9 cellular contexts compared by ENCODE assay signal in the genomic region with DNA sequence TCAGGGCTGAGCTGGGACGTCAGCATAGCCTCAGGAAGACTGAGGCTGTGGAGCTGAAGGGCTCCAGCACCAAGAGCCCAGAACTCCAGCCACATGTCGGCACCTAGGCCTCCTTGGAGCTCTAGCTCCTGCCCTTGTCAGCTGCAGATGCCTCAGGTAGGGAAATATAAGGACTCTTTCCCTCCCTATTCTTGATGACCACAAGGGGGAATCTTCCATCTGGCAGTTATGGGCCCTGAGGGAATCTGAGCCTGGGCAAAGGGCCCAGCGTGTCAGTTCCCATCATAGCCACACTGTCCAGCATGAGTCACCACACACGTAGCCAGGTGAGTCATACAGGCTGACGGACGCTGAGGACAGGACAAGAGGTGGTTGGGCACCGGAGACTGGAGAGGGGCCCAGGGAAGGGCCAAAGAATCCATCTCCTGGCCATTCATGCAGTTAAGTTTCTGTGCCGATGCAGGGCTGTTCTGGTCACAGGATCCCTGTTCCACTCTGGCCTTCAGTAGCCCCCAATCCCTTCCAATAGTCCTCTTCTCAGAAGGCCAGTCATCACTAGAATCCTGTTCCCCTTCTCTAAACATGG. TPM values are rescaled to one million over a fixed set of nuclear protein-coding genes. Genes with fewer than 3 reads are reported as not detected.
DNase-seq lines count a peak whose midpoint lies in the region; ATAC-seq, FAIRE-seq and TF ChIP-seq lines count a peak whose summit lies in the region.
"Had no signal": no experiment of that assay in that cellular context is flagged by ENCODE, and none has a peak within 500 bp of the region (broad histone marks: within the 10 kb centered on the region; RNA-seq: fewer than 3 reads in every experiment).

No MANE protein-coding gene starts in this region.

- POLR2A ChIA-PET in GM12878 (lab: Charles Lee), result no interaction called here

- in situ Hi-C loops in GM12878 (cut with MboI), result no loop called here

- RAD21 ChIA-PET in GM12878 (lab: Charles Lee; ENCODE audit: unreplicated experiment), result interaction anchor here (1.5 kb wide), 1 partner anchor 18 kb away, joined by 6 read pairs; no protein-coding TSS in a partner anchor

- H3K79me2 ChIP-seq in GM12878 (ENCODE audit: control insufficient read depth, insufficient read depth, low read length), result peaks cover 27% of the 10 kb centered on the region
- peaks cover 10% of the 10 kb centered on the region for H3K79me2 ChIP-seq in keratinocyte (ENCODE audit: control insufficient read depth, insufficient read depth, low read length)

- H4K20me1 ChIP-seq in GM12878 (ENCODE audit: control insufficient read depth, insufficient read depth) (no peaks in the 10 kb centered on the region), keratinocyte (ENCODE audit: control insufficient read depth, extremely low read depth, insufficient read depth, low read length) (peaks cover 9% of the 10 kb centered on the region)

- 77% methylated on average over 8 of the region's 8 CpGs for WGBS in GM12878 (ENCODE audit: insufficient coverage, insufficient replicate concordance, low lambda C conversion rate, missing lambda C conversion rate)

- FAIRE-seq in GM12878 (lab: Jason Lieb, UNC) (no peak), keratinocyte (lab: Jason Lieb, UNC) (peak; percentile 26), urothelium cell line (lab: Jason Lieb, UNC) (peak; percentile 63)

- intact Hi-C loops in GM12878 (cut with micrococcal nuclease; ENCODE audit: unreplicated experiment), result no loop called here

- no TSS peak for BruUV-seq in GM12878 (replicated peaks; lab: Mats Ljungman, UMichigan)

- peak; percentile 60 for TF ChIP-seq CTCF in LNCaP clone FGC (IDR thresholded peaks at IDR 0.05; ENCODE audit: control insufficient read depth, extremely low read depth, insufficient read depth)
- TF ChIP-seq CTCF in GM12878 (IDR thresholded peaks at IDR 0.05 in 2 of 3, conservative IDR thresholded peaks at IDR 0.05 in 1 of 3; ENCODE audit: control insufficient read depth in 2 of 3, extremely low read depth in 1 of 3, insufficient read depth in 1 of 3, low read depth in 3 of 3, low read length in 3 of 3), result 0 out of 6 replicates have a peak, but pooled peaks of 1 of the 3 experiments have one; percentile 3
- peak; percentile 53 to 69 (median 56) for TF ChIP-seq CTCF in keratinocyte (optimal IDR thresholded peaks at IDR 0.05 in 1 of 3, IDR thresholded peaks at IDR 0.05 in 1 of 3, conservative IDR thresholded peaks at IDR 0.05 in 1 of 3; ENCODE audit: extremely low read depth in 1 of 3, insufficient read depth in 2 of 3, low read length in 3 of 3)

- H3K27ac ChIP-seq in GM12878 (ENCODE audit: control insufficient read depth, insufficient read depth), result no peak overlapping the region
- peak overlapping the region; percentile 91 for H3K27ac ChIP-seq in keratinocyte (ENCODE audit: control insufficient read depth, insufficient read depth, low read length)
- H3K27ac ChIP-seq: SK-N-MC had no signal

- CTCF ChIA-PET in GM12878 (lab: Yijun Ruan, JAX), result interaction anchor here (1.3 to 5.7 kb wide), 2 partner anchors 18 to 28 kb away, joined by 4 to 49 read pairs; no protein-coding TSS in a partner anchor

- H3K4me2 ChIP-seq in GM12878 (ENCODE audit: control insufficient read depth, insufficient read depth) (peak overlapping the region; percentile 95), keratinocyte (ENCODE audit: control insufficient read depth, extremely low read depth, insufficient read depth, low read depth, low read length) (peak overlapping the region; percentile 88)

- TF ChIP-seq POLR2A in GM12878 (IDR thresholded peaks at IDR 0.05; ENCODE audit: low read depth, low read length), result 0 out of 2 replicates have a peak, but pooled peaks have one; percentile 28

- TF ChIP-seq RAD21 in GM12878 (IDR thresholded peaks at IDR 0.05; ENCODE audit: insufficient read depth, low read depth, low read length), result no peak

- H3K9me1 ChIP-seq in keratinocyte (ENCODE audit: control insufficient read depth, extremely low read depth, insufficient read depth, low read length), result no peaks in the 10 kb centered on the region

- no peaks in the 10 kb centered on the region for H3K27me3 ChIP-seq in GM12878 (replicated peaks in 1 of 2; ENCODE audit: control insufficient read depth in 2 of 2, insufficient read depth in 2 of 2, low read length in 1 of 2)
- no peaks in the 10 kb centered on the region for H3K27me3 ChIP-seq in keratinocyte (ENCODE audit: control insufficient read depth, extremely low read depth, insufficient read depth, low read length)

- H3K9me3 ChIP-seq in GM12878 (replicated peaks; ENCODE audit: control insufficient read depth, insufficient read depth, low read length) (no peaks in the 10 kb centered on the region), keratinocyte (ENCODE audit: control insufficient read depth, low read depth, low read length) (no peaks in the 10 kb centered on the region)

- SMC1A ChIA-PET in GM12878 (lab: Charles Lee; ENCODE audit: uncharacterized antibody, unreplicated experiment), result interaction anchor here (1.0 to 3.1 kb wide), 2 partner anchors 18 to 110 kb away, joined by 3 to 17 read pairs; no protein-coding TSS in a partner anchor

- H3K4me1 ChIP-seq in GM12878 (ENCODE audit: control insufficient read depth, insufficient read depth, low read length) (peaks cover 6% of the 10 kb centered on the region), keratinocyte (ENCODE audit: control insufficient read depth, extremely low read depth, insufficient read depth, low read length) (peaks cover 27% of the 10 kb centered on the region)

- dilution Hi-C loops in keratinocyte (cut with MboI; ENCODE audit: extremely low pct_ligation_motif_present, low sequenced_read_pairs), result no loop called here

- H3K4me3 ChIP-seq in LNCaP clone FGC (ENCODE audit: low read depth, low read length), result peak overlapping the region; percentile 90
- no peak overlapping the region for H3K4me3 ChIP-seq in GM12878
- H3K4me3 ChIP-seq in keratinocyte (ENCODE audit: control insufficient read depth in 2 of 3, extremely low read depth in 1 of 3, insufficient read depth in 2 of 3, low read depth in 1 of 3, low read length in 3 of 3), result peak overlapping the region in 2 of 3 experiments; percentile 34 to 79

- TF ChIP-seq EP300 in GM12878 (IDR thresholded peaks at IDR 0.05; ENCODE audit: borderline replicate concordance in 1 of 2, control insufficient read depth in 1 of 2, low read depth in 2 of 2, low read length in 2 of 2), result no peak

- H2AFZ ChIP-seq in GM12878 (ENCODE audit: control insufficient read depth, low read depth, low read length), result no peak overlapping the region
- no peak overlapping the region for H2AFZ ChIP-seq in keratinocyte (ENCODE audit: control insufficient read depth, low read length)

- H3K36me3 ChIP-seq in GM12878 (ENCODE audit: control insufficient read depth in 2 of 2, insufficient read depth in 2 of 2, low read length in 1 of 2), result peaks cover 0 to 3% of the 10 kb centered on the region in 2 experiments; a peak in 2 of 4 replicates
- H3K36me3 ChIP-seq in keratinocyte (ENCODE audit: control insufficient read depth in 2 of 2, extremely low read depth in 1 of 2, insufficient read depth in 2 of 2, low read length in 2 of 2), result peaks cover 4 to 12% of the 10 kb centered on the region in 2 experiments

- DNase-seq in DMS 273 (lab: John Stamatoyannopoulos, UW; ENCODE audit: unreplicated experiment), result peak; percentile 89
- DNase-seq in LNCaP clone FGC (ENCODE audit: low read depth), result peak; percentile 96
- no peak for DNase-seq in GM12878 (ENCODE audit: low read depth, low spot score)
- peak; percentile 94 for DNase-seq in keratinocyte (ENCODE audit: low read depth, low spot score)
- peak; percentile 97 for DNase-seq in urothelium cell line (ENCODE audit: low spot score)
- DNase-seq in activated CD8-positive, alpha-beta memory T cell treated with anti-CD3 and anti-CD28 coated beads for 24 hours, result no peak
- DNase-seq in stimulated activated CD4-positive, alpha-beta T cell treated with anti-CD3 and anti-CD28 coated beads, Interleukin-4, amount 100 ng/mL, for 4 hours, result no peak

- no peak for ATAC-seq in GM12878
- no peak for ATAC-seq in GM18907 (IDR thresholded peaks at IDR 0.05; ENCODE audit: unreplicated experiment)

- H3K9ac ChIP-seq in GM12878 (ENCODE audit: control insufficient read depth, insufficient read depth, low read length) (no peak overlapping the region), keratinocyte (ENCODE audit: control insufficient read depth, extremely low read depth, insufficient read depth, low read length) (peak overlapping the region; percentile 2)

RNA-seq across cellular contexts. Expression of gene MPV17, which starts 1.8 kb away (rescaled TPM):
- 247 and 260 TPM in 2 replicates for total RNA-seq in GM12878 (2013; cell fraction: nucleolus; rRNA removed)
- total RNA-seq in GM12878 (2014; rRNA removed) (95.3 and 98.9 TPM in 2 replicates), GM12878 (2014; rRNA removed; fragmentation: Illumina TruSeq; extraction: Trizol) (73.0 and 75.3 TPM in 2 replicates), GM12878 (2021) (63.3 and 63.4 TPM in 2 replicates)
- polyA plus RNA-seq in GM12878 (2011; ENCODE audit: low read depth), result 77.6 TPM
- polyA plus RNA-seq in GM12878 (2011; rRNA removed) (103 and 126 TPM in 2 replicates), GM12878 (2014; fragmentation: Illumina TruSeq; extraction: Trizol) (116 and 123 TPM in 2 replicates), GM12878 (2014; fragmentation: Nextera tagmentation; extraction: Ambion mirVana) (10 to 100 TPM; 67.6 to 69.8 TPM), GM12878 (2014; rRNA removed) (77.3 and 82.7 TPM in 2 replicates), GM12878 (2016; fragmentation: Nextera tagmentation; extraction: Ambion mirVana) (100 to 1,000 TPM; 116 to 143 TPM), keratinocyte (117 to 162 TPM (median 125 TPM) in 3 replicates)
- polyA plus RNA-seq in GM12878 (2011; cell fraction: cytosol; rRNA removed), result 138 and 196 TPM in 2 replicates
- polyA plus RNA-seq in GM12878 (2011; cell fraction: nucleus; rRNA removed), result 165 and 207 TPM in 2 replicates
- 96.3 and 105 TPM in 2 replicates for polyA plus RNA-seq in GM12878 (2012)
- polyA minus RNA-seq in GM12878 (2011; rRNA and poly(A)+ RNA removed), result 121 and 122 TPM in 2 replicates
- polyA minus RNA-seq in GM12878 (2011; cell fraction: cytosol; rRNA and poly(A)+ RNA removed), result 24.7 and 44.6 TPM in 2 replicates
- 45.1 and 67.0 TPM in 2 replicates for polyA minus RNA-seq in GM12878 (2011; cell fraction: nucleus; rRNA and poly(A)+ RNA removed)
- polyA plus RNA-seq in keratinocyte (2011; ENCODE audit: low read depth), result 13.0 TPM
- polyA plus RNA-seq in keratinocyte (2011; cell fraction: cytosol; rRNA removed), result 137 and 188 TPM in 2 replicates
- 151 and 163 TPM in 2 replicates for polyA plus RNA-seq in keratinocyte (2011; cell fraction: nucleus; rRNA removed)
- polyA plus RNA-seq in keratinocyte (2012; ENCODE audit: low replicate concordance), result 82.7 and 85.9 TPM in 2 replicates
- polyA minus RNA-seq in keratinocyte, result 102 to 189 TPM (median 142 TPM) in 3 replicates
- polyA minus RNA-seq in keratinocyte (2011; cell fraction: cytosol; rRNA and poly(A)+ RNA removed), result 69.3 TPM
- polyA minus RNA-seq in keratinocyte (2011; cell fraction: nucleus; rRNA and poly(A)+ RNA removed), result 33.1 and 51.6 TPM in 2 replicates

RNA-seq across cellular contexts. Expression of gene UCN, which starts 12.8 kb away (rescaled TPM):
- 2.3 and 3.1 TPM in 2 replicates for total RNA-seq in GM12878 (2013; cell fraction: nucleolus; rRNA removed)
- total RNA-seq in GM12878 (2014; rRNA removed) (1.6 and 2.2 TPM in 2 replicates), GM12878 (2014; rRNA removed; fragmentation: Illumina TruSeq; extraction: Trizol) (0.45 TPM in 1 of 2 replicates, not detected in the other), GM12878 (2021) (1.1 and 2.0 TPM in 2 replicates)
- 0.50 TPM for polyA plus RNA-seq in GM12878 (2011; ENCODE audit: low read depth)
- polyA plus RNA-seq in GM12878 (2011; rRNA removed) (0.43 TPM in 1 of 2 replicates, not detected in the other), GM12878 (2014; fragmentation: Illumina TruSeq; extraction: Trizol) (not detected in 2 replicates), GM12878 (2014; fragmentation: Nextera tagmentation; extraction: Ambion mirVana) (under 1 TPM; 0.10 to 0.26 TPM), GM12878 (2014; rRNA removed) (2.6 and 2.8 TPM in 2 replicates), GM12878 (2016; fragmentation: Nextera tagmentation; extraction: Ambion mirVana) (1 to 10 TPM; 2.7 to 3.8 TPM), keratinocyte (0.08 to 0.59 TPM (median 0.10 TPM) in 3 replicates)
- polyA plus RNA-seq in GM12878 (2011; cell fraction: cytosol; rRNA removed), result 0.51 and 1.1 TPM in 2 replicates
- 4.3 and 4.4 TPM in 2 replicates for polyA plus RNA-seq in GM12878 (2011; cell fraction: nucleus; rRNA removed)
- polyA plus RNA-seq in GM12878 (2012), result 1.8 and 2.1 TPM in 2 replicates
- 0.77 TPM in 1 of 2 replicates, not detected in the other for polyA minus RNA-seq in GM12878 (2011; rRNA and poly(A)+ RNA removed)
- polyA minus RNA-seq in GM12878 (2011; cell fraction: cytosol; rRNA and poly(A)+ RNA removed), result not detected in 2 replicates
- polyA minus RNA-seq in GM12878 (2011; cell fraction: nucleus; rRNA and poly(A)+ RNA removed), result 0.77 TPM in 1 of 2 replicates, not detected in the other
- polyA plus RNA-seq in keratinocyte (2011; ENCODE audit: low read depth), result 0.46 TPM
- not detected in 2 replicates for polyA plus RNA-seq in keratinocyte (2011; cell fraction: cytosol; rRNA removed)
- 0.17 and 0.28 TPM in 2 replicates for polyA plus RNA-seq in keratinocyte (2011; cell fraction: nucleus; rRNA removed)
- 0.15 and 0.76 TPM in 2 replicates for polyA plus RNA-seq in keratinocyte (2012; ENCODE audit: low replicate concordance)
- 0.23 TPM in 1 of 3 replicates, not detected in the others for polyA minus RNA-seq in keratinocyte
- polyA minus RNA-seq in keratinocyte (2011; cell fraction: cytosol; rRNA and poly(A)+ RNA removed), result not detected
- not detected in 2 replicates for polyA minus RNA-seq in keratinocyte (2011; cell fraction: nucleus; rRNA and poly(A)+ RNA removed)

RNA-seq across cellular contexts. Expression of gene GTF3C2, which starts 35.5 kb away (rescaled TPM):
- 95.9 and 119 TPM in 2 replicates for total RNA-seq in GM12878 (2013; cell fraction: nucleolus; rRNA removed)
- 75.7 and 79.5 TPM in 2 replicates for total RNA-seq in GM12878 (2014; rRNA removed)
- total RNA-seq in GM12878 (2014; rRNA removed; fragmentation: Illumina TruSeq; extraction: Trizol), result 62.4 and 65.4 TPM in 2 replicates
- 91.7 and 95.2 TPM in 2 replicates for total RNA-seq in GM12878 (2021)
- 34.8 TPM for polyA plus RNA-seq in GM12878 (2011; ENCODE audit: low read depth)
- 86.0 and 105 TPM in 2 replicates for polyA plus RNA-seq in GM12878 (2011; rRNA removed)
- polyA plus RNA-seq in GM12878 (2011; cell fraction: cytosol; rRNA removed), result 81.6 and 97.8 TPM in 2 replicates
- polyA plus RNA-seq in GM12878 (2011; cell fraction: nucleus; rRNA removed), result 129 and 141 TPM in 2 replicates
- polyA plus RNA-seq in GM12878 (2012), result 58.4 and 67.2 TPM in 2 replicates
- 80.9 and 85.8 TPM in 2 replicates for polyA plus RNA-seq in GM12878 (2014; fragmentation: Illumina TruSeq; extraction: Trizol)
- 10 to 100 TPM; 45.9 to 59.0 TPM for polyA plus RNA-seq in GM12878 (2014; fragmentation: Nextera tagmentation; extraction: Ambion mirVana)
- 64.3 and 69.3 TPM in 2 replicates for polyA plus RNA-seq in GM12878 (2014; rRNA removed)
- polyA plus RNA-seq in GM12878 (2016; fragmentation: Nextera tagmentation; extraction: Ambion mirVana), result 10 to 100 TPM; 84.9 to 98.7 TPM
- 69.6 and 92.2 TPM in 2 replicates for polyA minus RNA-seq in GM12878 (2011; rRNA and poly(A)+ RNA removed)
- polyA minus RNA-seq in GM12878 (2011; cell fraction: cytosol; rRNA and poly(A)+ RNA removed), result 28.4 and 31.3 TPM in 2 replicates
- polyA minus RNA-seq in GM12878 (2011; cell fraction: nucleus; rRNA and poly(A)+ RNA removed), result 38.9 and 52.0 TPM in 2 replicates
- 44.7 to 53.4 TPM (median 51.3 TPM) in 3 replicates for polyA plus RNA-seq in keratinocyte
- polyA plus RNA-seq in keratinocyte (2011; ENCODE audit: low read depth), result 25.0 TPM
- 34.4 and 43.6 TPM in 2 replicates for polyA plus RNA-seq in keratinocyte (2011; cell fraction: cytosol; rRNA removed)
- polyA plus RNA-seq in keratinocyte (2011; cell fraction: nucleus; rRNA removed), result 93.6 and 94.0 TPM in 2 replicates
- polyA plus RNA-seq in keratinocyte (2012; ENCODE audit: low replicate concordance), result 40.5 and 46.6 TPM in 2 replicates
- 50.2 to 69.2 TPM (median 57.6 TPM) in 3 replicates for polyA minus RNA-seq in keratinocyte
- polyA minus RNA-seq in keratinocyte (2011; cell fraction: cytosol; rRNA and poly(A)+ RNA removed), result 46.2 TPM
- 38.5 and 50.4 TPM in 2 replicates for polyA minus RNA-seq in keratinocyte (2011; cell fraction: nucleus; rRNA and poly(A)+ RNA removed)

RNA-seq across cellular contexts. Expression of gene TRIM54, which starts 38.8 kb away (rescaled TPM):
- total RNA-seq in GM12878 (2013; cell fraction: nucleolus; rRNA removed), result not detected in 2 replicates
- total RNA-seq in GM12878 (2014; rRNA removed), result not detected in 2 replicates
- not detected in 2 replicates for total RNA-seq in GM12878 (2014; rRNA removed; fragmentation: Illumina TruSeq; extraction: Trizol)
- not detected in 2 replicates for total RNA-seq in GM12878 (2021)
- polyA plus RNA-seq in GM12878 (2011; ENCODE audit: low read depth), result not detected
- polyA plus RNA-seq in GM12878 (2011; rRNA removed), result not detected in 2 replicates
- not detected in 2 replicates for polyA plus RNA-seq in GM12878 (2011; cell fraction: cytosol; rRNA removed)
- 0.07 TPM in 1 of 2 replicates, not detected in the other for polyA plus RNA-seq in GM12878 (2011; cell fraction: nucleus; rRNA removed)
- not detected in 2 replicates for polyA plus RNA-seq in GM12878 (2012)
- 0.03 TPM in 1 of 2 replicates, not detected in the other for polyA plus RNA-seq in GM12878 (2014; fragmentation: Illumina TruSeq; extraction: Trizol)
- polyA plus RNA-seq in GM12878 (2014; fragmentation: Nextera tagmentation; extraction: Ambion mirVana), result not detected
- polyA plus RNA-seq in GM12878 (2014; rRNA removed), result 0.08 TPM in 1 of 2 replicates, not detected in the other
- not detected for polyA plus RNA-seq in GM12878 (2016; fragmentation: Nextera tagmentation; extraction: Ambion mirVana)
- polyA minus RNA-seq in GM12878 (2011; rRNA and poly(A)+ RNA removed), result not detected in 2 replicates
- not detected in 2 replicates for polyA minus RNA-seq in GM12878 (2011; cell fraction: cytosol; rRNA and poly(A)+ RNA removed)
- polyA minus RNA-seq in GM12878 (2011; cell fraction: nucleus; rRNA and poly(A)+ RNA removed), result not detected in 2 replicates
- not detected in 3 replicates for polyA plus RNA-seq in keratinocyte
- not detected for polyA plus RNA-seq in keratinocyte (2011; ENCODE audit: low read depth)
- not detected in 2 replicates for polyA plus RNA-seq in keratinocyte (2011; cell fraction: cytosol; rRNA removed)
- not detected in 2 replicates for polyA plus RNA-seq in keratinocyte (2011; cell fraction: nucleus; rRNA removed)
- not detected in 2 replicates for polyA plus RNA-seq in keratinocyte (2012; ENCODE audit: low replicate concordance)
- not detected in 3 replicates for polyA minus RNA-seq in keratinocyte
- not detected for polyA minus RNA-seq in keratinocyte (2011; cell fraction: cytosol; rRNA and poly(A)+ RNA removed)
- polyA minus RNA-seq in keratinocyte (2011; cell fraction: nucleus; rRNA and poly(A)+ RNA removed), result not detected in 2 replicates

RNA-seq across cellular contexts. Expression of gene DNAJC5G, which starts 45.8 kb away (rescaled TPM):
- not detected in 2 replicates for total RNA-seq in GM12878 (2013; cell fraction: nucleolus; rRNA removed)
- total RNA-seq in GM12878 (2014; rRNA removed) (not detected in 2 replicates), GM12878 (2014; rRNA removed; fragmentation: Illumina TruSeq; extraction: Trizol) (not detected in 2 replicates), GM12878 (2021) (not detected in 2 replicates)
- polyA plus RNA-seq in GM12878 (2011; ENCODE audit: low read depth), result not detected
- polyA plus RNA-seq in GM12878 (2011; rRNA removed) (not detected in 2 replicates), GM12878 (2014; fragmentation: Illumina TruSeq; extraction: Trizol) (not detected in 2 replicates), GM12878 (2014; fragmentation: Nextera tagmentation; extraction: Ambion mirVana) (not detected), GM12878 (2014; rRNA removed) (not detected in 2 replicates), GM12878 (2016; fragmentation: Nextera tagmentation; extraction: Ambion mirVana) (not detected), keratinocyte (not detected in 3 replicates)
- polyA plus RNA-seq in GM12878 (2011; cell fraction: cytosol; rRNA removed), result not detected in 2 replicates
- polyA plus RNA-seq in GM12878 (2011; cell fraction: nucleus; rRNA removed), result 0.07 TPM in 1 of 2 replicates, not detected in the other
- polyA plus RNA-seq in GM12878 (2012), result 0.23 TPM in 1 of 2 replicates, not detected in the other
- polyA minus RNA-seq in GM12878 (2011; rRNA and poly(A)+ RNA removed), result not detected in 2 replicates
- polyA minus RNA-seq in GM12878 (2011; cell fraction: cytosol; rRNA and poly(A)+ RNA removed), result not detected in 2 replicates
- polyA minus RNA-seq in GM12878 (2011; cell fraction: nucleus; rRNA and poly(A)+ RNA removed), result not detected in 2 replicates
- not detected for polyA plus RNA-seq in keratinocyte (2011; ENCODE audit: low read depth)
- not detected in 2 replicates for polyA plus RNA-seq in keratinocyte (2011; cell fraction: cytosol; rRNA removed)
- not detected in 2 replicates for polyA plus RNA-seq in keratinocyte (2011; cell fraction: nucleus; rRNA removed)
- polyA plus RNA-seq in keratinocyte (2012; ENCODE audit: low replicate concordance), result not detected in 2 replicates
- polyA minus RNA-seq in keratinocyte, result not detected in 3 replicates
- not detected for polyA minus RNA-seq in keratinocyte (2011; cell fraction: cytosol; rRNA and poly(A)+ RNA removed)
- not detected in 2 replicates for polyA minus RNA-seq in keratinocyte (2011; cell fraction: nucleus; rRNA and poly(A)+ RNA removed)

Comparison
In these comparisons a context has a peak if more than half of its experiments do, and no peak if none do; other contexts are left out.
1. DNase-seq: peak in DMS 273 (single experiment), LNCaP clone FGC (single experiment), keratinocyte (single experiment) and urothelium cell line (single experiment); none in GM12878 (single experiment), activated CD8-positive, alpha-beta memory T cell treated with anti-CD3 and anti-CD28 coated beads for 24 hours (single experiment) and stimulated activated CD4-positive, alpha-beta T cell treated with anti-CD3 and anti-CD28 coated beads, Interleukin-4, amount 100 ng/mL, for 4 hours (0 of 2).